9 cellular contexts compared by ENCODE assay signal in genomic region chr4:105196523-105197145, GRCh38. TPM values are rescaled to one million over a fixed set of nuclear protein-coding genes. Genes with fewer than 3 reads are reported as not detected.
DNase-seq lines count a peak whose midpoint lies in the region; ATAC-seq and TF ChIP-seq lines count a peak whose summit lies in the region.
"Had no signal": no experiment of that assay in that cellular context is flagged by ENCODE, and none has a peak within 500 bp of the region (broad histone marks: within the 10 kb centered on the region; RNA-seq: fewer than 3 reads in every experiment).

No MANE protein-coding gene starts in this region.

- peak; percentile 33 for ATAC-seq in GM21529 (IDR thresholded peaks at IDR 0.05; ENCODE audit: unreplicated experiment)
- peak; percentile 62 to 63 for ATAC-seq in right cardiac atrium

- peaks cover 6% of the 10 kb centered on the region for H3K4me1 ChIP-seq in right cardiac atrium (ENCODE audit: control insufficient read depth, insufficient read depth, low read length)
- H3K4me1 ChIP-seq in ascending aorta = peaks cover 2 to 18% of the 10 kb centered on the region in 2 donors

- H3K36me3 ChIP-seq in ascending aorta = no peaks in the 10 kb centered on the region

- intact Hi-C loops in right cardiac atrium (cut with DNase I) = loop anchor here in 1 of 4 donors (10.0 kb wide), 1 partner anchor 52 kb away; the partner anchor contains the start of gene TET2
- intact Hi-C loops in ascending aorta (cut with DNase I) = no loop called here

- no peak overlapping the region for H3K27ac ChIP-seq in AG04450 (ENCODE audit: low read depth, low read length)
- no peak overlapping the region for H3K27ac ChIP-seq in right cardiac atrium (ENCODE audit: low read length)
- H3K27ac ChIP-seq in ascending aorta = no peak overlapping the region

- TF ChIP-seq CTCF in AG04450 (IDR thresholded peaks at IDR 0.05; ENCODE audit: low read depth, low read length) (peak; percentile 53), ascending aorta (IDR thresholded peaks at IDR 0.05) (peak in 1 of 3 experiments; percentile 9)

- WGBS in right cardiac atrium = 39% methylated on average over 5 of the region's 5 CpGs

- DNase-seq in AG04450 (ENCODE audit: low read depth, low spot score) = no peak
- DNase-seq in SIG-M5 treated with dmso at 0.1 percent for 504 hours (lab: John Stamatoyannopoulos, UW; ENCODE audit: unreplicated experiment) = peak; percentile 79
- no peak for DNase-seq in right cardiac atrium
- no peak for DNase-seq in dedifferentiated amniotic fluid mesenchymal stem cell (ENCODE audit: extremely low spot score)
- DNase-seq in DMS153 (lab: John Stamatoyannopoulos, UW) = no peak
- no peak for DNase-seq in ascending aorta (ENCODE audit: low spot score in 2 of 2)
- DNase-seq in GM03348 (ENCODE audit: low spot score) = no peak
- DNase-seq: midbrain had no signal

- CTCF ChIA-PET in AG04450 (lab: Charles Lee) = interaction anchor here (0.6 to 2.0 kb wide), 7 partner anchors 10 to 57 kb away, joined by 3 to 5 read pairs (median 3); no protein-coding TSS in a partner anchor

- H3K27me3 ChIP-seq in AG04450 (ENCODE audit: control insufficient read depth, insufficient read depth, low read length) = no peaks in the 10 kb centered on the region
- no peaks in the 10 kb centered on the region for H3K27me3 ChIP-seq in right cardiac atrium (ENCODE audit: control insufficient read depth, insufficient read depth)
- no peaks in the 10 kb centered on the region for H3K27me3 ChIP-seq in ascending aorta

- POLR2A ChIA-PET in AG04450 (lab: Yijun Ruan, JAX) = interaction anchor here (1.0 kb wide), 1 partner anchor 10 kb away, joined by 3 read pairs; no protein-coding TSS in a partner anchor

- H3K9me3 ChIP-seq in AG04450 (ENCODE audit: control insufficient read depth, insufficient read depth, low read length) (no peaks in the 10 kb centered on the region), right cardiac atrium (ENCODE audit: control insufficient read depth, low read length) (no peaks in the 10 kb centered on the region), ascending aorta (no peaks in the 10 kb centered on the region)

- H3K4me3 ChIP-seq in AG04450 (ENCODE audit: low read depth, low read length) (no peak overlapping the region), right cardiac atrium (ENCODE audit: low read length) (no peak overlapping the region), ascending aorta (no peak overlapping the region)

RNA-seq across cellular contexts. Expression of gene TET2, which starts 50.0 kb away (rescaled TPM):
- 12.4 and 16.2 TPM in 2 replicates for polyA plus RNA-seq in AG04450 (2011; rRNA removed)
- 47.4 and 59.1 TPM in 2 replicates for polyA minus RNA-seq in AG04450 (2011; rRNA and poly(A)+ RNA removed)
- 10 to 100 TPM; 19.7 to 24.0 (median 22.0) TPM for total RNA-seq in right cardiac atrium
- polyA plus RNA-seq in right cardiac atrium = 3.3 TPM
- total RNA-seq in ascending aorta = 14.8 TPM
